Comparison of ENCODE assay signal across 1 cellular context in the genomic region with DNA sequence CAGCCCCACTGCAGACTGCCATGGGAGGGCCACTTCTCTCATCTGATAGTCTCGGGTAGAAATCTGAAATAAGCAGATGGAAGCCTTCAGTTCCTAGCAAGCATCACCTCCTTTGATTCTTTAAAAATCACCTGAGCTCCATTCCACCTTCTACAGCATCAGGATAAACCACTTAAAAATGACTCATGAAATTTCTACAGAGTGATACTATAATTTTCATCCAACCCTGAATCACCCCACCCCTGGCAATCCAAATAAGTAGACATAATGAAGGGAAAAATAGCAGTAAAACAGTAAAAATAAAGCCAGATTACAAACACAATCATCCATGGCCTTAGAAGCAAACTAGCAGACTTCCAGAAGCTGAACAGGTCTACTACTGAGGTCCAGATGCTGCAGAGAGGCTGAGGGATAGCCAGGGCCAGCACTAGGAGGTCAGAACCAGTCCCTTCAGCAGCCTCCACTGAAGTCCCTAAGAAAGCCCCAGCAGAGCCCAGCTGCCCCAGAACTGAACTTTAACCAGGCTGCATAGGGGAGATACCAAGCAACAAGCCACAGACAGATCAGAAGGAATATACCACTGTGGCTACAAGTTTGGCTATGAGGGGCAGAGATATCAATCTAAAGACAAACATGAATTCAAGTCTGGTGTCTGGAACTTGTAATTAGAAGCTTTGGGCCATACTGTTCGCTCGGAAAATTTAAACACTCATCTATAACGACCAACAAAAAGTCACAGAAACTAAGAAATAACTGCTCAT.
TF ChIP-seq lines count a peak whose summit lies in the region.

No MANE protein-coding gene starts in this region.

TF ChIP-seq in GM23338, 12 proteins besides CTCF, POLR2A, EP300 and RAD21 (continued from another document):
- TF ChIP-seq, protein P1, sequence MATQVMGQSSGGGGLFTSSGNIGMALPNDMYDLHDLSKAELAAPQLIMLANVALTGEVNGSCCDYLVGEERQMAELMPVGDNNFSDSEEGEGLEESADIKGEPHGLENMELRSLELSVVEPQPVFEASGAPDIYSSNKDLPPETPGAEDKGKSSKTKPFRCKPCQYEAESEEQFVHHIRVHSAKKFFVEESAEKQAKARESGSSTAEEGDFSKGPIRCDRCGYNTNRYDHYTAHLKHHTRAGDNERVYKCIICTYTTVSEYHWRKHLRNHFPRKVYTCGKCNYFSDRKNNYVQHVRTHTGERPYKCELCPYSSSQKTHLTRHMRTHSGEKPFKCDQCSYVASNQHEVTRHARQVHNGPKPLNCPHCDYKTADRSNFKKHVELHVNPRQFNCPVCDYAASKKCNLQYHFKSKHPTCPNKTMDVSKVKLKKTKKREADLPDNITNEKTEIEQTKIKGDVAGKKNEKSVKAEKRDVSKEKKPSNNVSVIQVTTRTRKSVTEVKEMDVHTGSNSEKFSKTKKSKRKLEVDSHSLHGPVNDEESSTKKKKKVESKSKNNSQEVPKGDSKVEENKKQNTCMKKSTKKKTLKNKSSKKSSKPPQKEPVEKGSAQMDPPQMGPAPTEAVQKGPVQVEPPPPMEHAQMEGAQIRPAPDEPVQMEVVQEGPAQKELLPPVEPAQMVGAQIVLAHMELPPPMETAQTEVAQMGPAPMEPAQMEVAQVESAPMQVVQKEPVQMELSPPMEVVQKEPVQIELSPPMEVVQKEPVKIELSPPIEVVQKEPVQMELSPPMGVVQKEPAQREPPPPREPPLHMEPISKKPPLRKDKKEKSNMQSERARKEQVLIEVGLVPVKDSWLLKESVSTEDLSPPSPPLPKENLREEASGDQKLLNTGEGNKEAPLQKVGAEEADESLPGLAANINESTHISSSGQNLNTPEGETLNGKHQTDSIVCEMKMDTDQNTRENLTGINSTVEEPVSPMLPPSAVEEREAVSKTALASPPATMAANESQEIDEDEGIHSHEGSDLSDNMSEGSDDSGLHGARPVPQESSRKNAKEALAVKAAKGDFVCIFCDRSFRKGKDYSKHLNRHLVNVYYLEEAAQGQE (IDR thresholded peaks at IDR 0.05; ENCODE audit: unreplicated experiment), result no peak
- TF ChIP-seq ZNF331 (CRISPR knock-in tag; IDR thresholded peaks at IDR 0.05; ENCODE audit: low read depth), result no peak
- TF ChIP-seq POLR2AphosphoS5 (IDR thresholded peaks at IDR 0.05; ENCODE audit: low read depth), result no peak
- no peak for TF ChIP-seq JUNB (IDR thresholded peaks at IDR 0.05; ENCODE audit: unreplicated experiment)
- TF ChIP-seq NANOG (IDR thresholded peaks at IDR 0.05; ENCODE audit: borderline replicate concordance), result no peak
- TF ChIP-seq ZNF114 (CRISPR knock-in tag; IDR thresholded peaks at IDR 0.05), result no peak
- TF ChIP-seq EZH2 (IDR thresholded peaks at IDR 0.05; ENCODE audit: low read depth, unreplicated experiment), result no peak
- no peak for TF ChIP-seq CREB1 (CRISPR knock-in tag; IDR thresholded peaks at IDR 0.05; ENCODE audit: low read depth)
